Comparison of ENCODE assay signal across 8 cellular contexts in the genomic region with DNA sequence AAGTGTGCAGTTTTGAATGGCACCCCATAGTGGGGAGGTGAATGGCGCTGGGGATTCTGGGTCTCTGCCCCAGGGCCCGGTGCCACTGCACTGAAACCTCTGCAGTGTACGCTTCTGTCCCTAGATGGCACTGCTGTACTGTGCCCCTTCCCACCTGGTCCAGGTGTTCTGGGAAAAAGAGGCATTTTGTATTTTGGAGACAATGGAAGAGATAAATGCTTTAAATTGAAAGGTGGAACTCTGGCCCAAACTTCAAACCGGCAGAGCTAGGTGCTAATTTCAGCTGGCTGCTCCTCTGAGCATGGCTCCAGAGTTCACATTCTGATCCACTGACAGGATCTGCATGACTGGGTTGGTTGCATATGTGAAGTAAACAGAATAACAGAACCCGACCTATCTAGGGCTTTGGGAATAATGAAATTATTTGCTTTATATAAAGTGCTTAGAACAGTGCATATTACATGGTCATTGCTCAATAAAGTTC. TPM values are rescaled to one million over a fixed set of nuclear protein-coding genes. Genes with fewer than 3 reads are reported as not detected.
DNase-seq lines count a peak whose midpoint lies in the region; ATAC-seq, FAIRE-seq and TF ChIP-seq lines count a peak whose summit lies in the region.

No MANE protein-coding gene starts in this region.

- WGBS in spleen, 5 donors = 33 to 36% (median 34%) methylated on average over 5 of the region's 5 CpGs

- H3K9me3 ChIP-seq in T-helper 17 cell (ENCODE audit: control insufficient read depth, low read length, poor library complexity, severe bottlenecking) = no peaks in the 10 kb centered on the region
- no peaks in the 10 kb centered on the region for H3K9me3 ChIP-seq in spleen
- H3K9me3 ChIP-seq in effector memory CD4-positive, alpha-beta T cell (ENCODE audit: control insufficient read depth, low read length) = no peaks in the 10 kb centered on the region

- intact Hi-C loops in spleen (cut with DNase I; ENCODE audit: low total_unique reads) = no loop called here

- no peaks in the 10 kb centered on the region for H3K36me3 ChIP-seq in spleen
- H3K36me3 ChIP-seq in effector memory CD4-positive, alpha-beta T cell (ENCODE audit: control insufficient read depth, insufficient read depth, low read length) = no peaks in the 10 kb centered on the region

- H3K4me3 Mint-ChIP-seq in T-helper 17 cell = no peak overlapping the region

- no peak for TF ChIP-seq POLR2A in spleen (IDR thresholded peaks at IDR 0.05)
- no peak for TF ChIP-seq POLR2A in H54 (IDR thresholded peaks at IDR 0.05; ENCODE audit: low read depth, low read length)

- peaks cover 43% of the 10 kb centered on the region for H3K27me3 Mint-ChIP-seq in T-helper 17 cell

- H3K27me3 ChIP-seq in spleen (replicated peaks in 1 of 7) = peaks cover 0 to 10% (median 0%) of the 10 kb centered on the region in 7 donors
- H3K27me3 ChIP-seq in effector memory CD4-positive, alpha-beta T cell (replicated peaks; ENCODE audit: control insufficient read depth, insufficient read depth, low read length, poor library complexity, severe bottlenecking) = no peaks in the 10 kb centered on the region

- DNase-seq in DMS79 treated with DMSO at 0.1 percent for 48 hours (lab: John Stamatoyannopoulos, UW) = peak; percentile 51
- DNase-seq in T-helper 17 cell = peak in 1 of 3 donors; percentile 39
- DNase-seq in epithelial cell of esophagus (ENCODE audit: low read depth) = peak; percentile 62
- DNase-seq in spleen = peak; percentile 64
- no peak for DNase-seq in DMS114 treated with DMSO at 0.1 percent for 48 hours (lab: John Stamatoyannopoulos, UW; ENCODE audit: unreplicated experiment)
- DNase-seq in H54 (ENCODE audit: insufficient read length, low spot score) = no peak
- DNase-seq in effector memory CD4-positive, alpha-beta T cell = no peak

- TF ChIP-seq EP300 in Ishikawa (IDR thresholded peaks at IDR 0.05; ENCODE audit: borderline replicate concordance) = no peak

- no peak overlapping the region for H3K27ac Mint-ChIP-seq in T-helper 17 cell

- peak; percentile 96 for ATAC-seq in T-helper 17 cell

- H3K27ac ChIP-seq in spleen = no peak overlapping the region
- H3K27ac ChIP-seq in effector memory CD4-positive, alpha-beta T cell (ENCODE audit: insufficient read depth, low read length, poor library complexity, severe bottlenecking) = no peak overlapping the region

- TF ChIP-seq RAD21 in Ishikawa (IDR thresholded peaks at IDR 0.05; ENCODE audit: low read depth) = peak; percentile 99

- no peaks in the 10 kb centered on the region for H3K4me1 ChIP-seq in spleen
- H3K4me1 ChIP-seq in effector memory CD4-positive, alpha-beta T cell (ENCODE audit: control insufficient read depth, insufficient read depth, low read length, poor library complexity, severe bottlenecking) = no peaks in the 10 kb centered on the region

- TF ChIP-seq CTCF in epithelial cell of esophagus (IDR thresholded peaks at IDR 0.05; ENCODE audit: insufficient read depth, low read depth, low read length, missing control alignments) = peak; percentile 99
- TF ChIP-seq CTCF in spleen (IDR thresholded peaks at IDR 0.05 in 8 of 11, conservative IDR thresholded peaks at IDR 0.05 in 3 of 11) = peak in 8 of 11 experiments; percentile 18 to 61 (median 50)

- H3K4me1 Mint-ChIP-seq in T-helper 17 cell = peaks cover 2% of the 10 kb centered on the region

- H3K36me3 Mint-ChIP-seq in T-helper 17 cell (ENCODE audit: low read depth) = peaks cover 3% of the 10 kb centered on the region

- FAIRE-seq in H54 (lab: Jason Lieb, UNC) = no peak

- H3K4me3 ChIP-seq in epithelial cell of esophagus (ENCODE audit: low read length) = no peak overlapping the region
- no peak overlapping the region for H3K4me3 ChIP-seq in spleen
- H3K4me3 ChIP-seq in effector memory CD4-positive, alpha-beta T cell (ENCODE audit: insufficient read depth, low read depth, low read length, poor library complexity, severe bottlenecking) = no peak overlapping the region

TF ChIP-seq in Ishikawa, 13 proteins besides CTCF, POLR2A, EP300 and RAD21:
- TF ChIP-seq, protein P1, sequence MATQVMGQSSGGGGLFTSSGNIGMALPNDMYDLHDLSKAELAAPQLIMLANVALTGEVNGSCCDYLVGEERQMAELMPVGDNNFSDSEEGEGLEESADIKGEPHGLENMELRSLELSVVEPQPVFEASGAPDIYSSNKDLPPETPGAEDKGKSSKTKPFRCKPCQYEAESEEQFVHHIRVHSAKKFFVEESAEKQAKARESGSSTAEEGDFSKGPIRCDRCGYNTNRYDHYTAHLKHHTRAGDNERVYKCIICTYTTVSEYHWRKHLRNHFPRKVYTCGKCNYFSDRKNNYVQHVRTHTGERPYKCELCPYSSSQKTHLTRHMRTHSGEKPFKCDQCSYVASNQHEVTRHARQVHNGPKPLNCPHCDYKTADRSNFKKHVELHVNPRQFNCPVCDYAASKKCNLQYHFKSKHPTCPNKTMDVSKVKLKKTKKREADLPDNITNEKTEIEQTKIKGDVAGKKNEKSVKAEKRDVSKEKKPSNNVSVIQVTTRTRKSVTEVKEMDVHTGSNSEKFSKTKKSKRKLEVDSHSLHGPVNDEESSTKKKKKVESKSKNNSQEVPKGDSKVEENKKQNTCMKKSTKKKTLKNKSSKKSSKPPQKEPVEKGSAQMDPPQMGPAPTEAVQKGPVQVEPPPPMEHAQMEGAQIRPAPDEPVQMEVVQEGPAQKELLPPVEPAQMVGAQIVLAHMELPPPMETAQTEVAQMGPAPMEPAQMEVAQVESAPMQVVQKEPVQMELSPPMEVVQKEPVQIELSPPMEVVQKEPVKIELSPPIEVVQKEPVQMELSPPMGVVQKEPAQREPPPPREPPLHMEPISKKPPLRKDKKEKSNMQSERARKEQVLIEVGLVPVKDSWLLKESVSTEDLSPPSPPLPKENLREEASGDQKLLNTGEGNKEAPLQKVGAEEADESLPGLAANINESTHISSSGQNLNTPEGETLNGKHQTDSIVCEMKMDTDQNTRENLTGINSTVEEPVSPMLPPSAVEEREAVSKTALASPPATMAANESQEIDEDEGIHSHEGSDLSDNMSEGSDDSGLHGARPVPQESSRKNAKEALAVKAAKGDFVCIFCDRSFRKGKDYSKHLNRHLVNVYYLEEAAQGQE (IDR thresholded peaks at IDR 0.05; ENCODE audit: low read depth) = no peak
- TF ChIP-seq TEAD4 (IDR thresholded peaks at IDR 0.05) (peak; percentile 42; the same call in 1 of the 2 replicates), EGR1 (IDR thresholded peaks at IDR 0.05) (no peak), TCF12 (IDR thresholded peaks at IDR 0.05; ENCODE audit: low read depth) (peak; percentile 65), TAF1 (IDR thresholded peaks at IDR 0.05; ENCODE audit: low read depth) (0 out of 2 replicates have a peak, but pooled peaks have one; percentile 40), NFIC (IDR thresholded peaks at IDR 0.05) (peak; percentile 26; the same call in 1 of the 2 replicates), CREB1 (IDR thresholded peaks at IDR 0.05; ENCODE audit: low read depth) (no peak), FOXM1 (IDR thresholded peaks at IDR 0.05; ENCODE audit: borderline replicate concordance, low read depth) (no peak), CEBPB (IDR thresholded peaks at IDR 0.05) (no peak), ZBTB7A (IDR thresholded peaks at IDR 0.05; ENCODE audit: low read depth) (peak; percentile 66; the same call in 1 of the 2 replicates), YY1 (IDR thresholded peaks at IDR 0.05; ENCODE audit: low read depth) (peak; percentile 46; the same call in 1 of the 2 replicates)
- TF ChIP-seq, protein P2, sequence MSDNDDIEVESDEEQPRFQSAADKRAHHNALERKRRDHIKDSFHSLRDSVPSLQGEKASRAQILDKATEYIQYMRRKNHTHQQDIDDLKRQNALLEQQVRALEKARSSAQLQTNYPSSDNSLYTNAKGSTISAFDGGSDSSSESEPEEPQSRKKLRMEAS (IDR thresholded peaks at IDR 0.05) = 0 out of 2 replicates have a peak, but pooled peaks have one; percentile 31
- TF ChIP-seq, protein P3, sequence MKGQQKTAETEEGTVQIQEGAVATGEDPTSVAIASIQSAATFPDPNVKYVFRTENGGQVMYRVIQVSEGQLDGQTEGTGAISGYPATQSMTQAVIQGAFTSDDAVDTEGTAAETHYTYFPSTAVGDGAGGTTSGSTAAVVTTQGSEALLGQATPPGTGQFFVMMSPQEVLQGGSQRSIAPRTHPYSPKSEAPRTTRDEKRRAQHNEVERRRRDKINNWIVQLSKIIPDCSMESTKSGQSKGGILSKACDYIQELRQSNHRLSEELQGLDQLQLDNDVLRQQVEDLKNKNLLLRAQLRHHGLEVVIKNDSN (IDR thresholded peaks at IDR 0.05) = no peak; the same call in 1 of the 2 replicates

RNA-seq across cellular contexts. Expression of a gene that starts 52.2 kb away (rescaled TPM):
- total RNA-seq in T-helper 17 cell = not detected
- under 1 TPM in 2 of 7 donors, not detected in 5; 0.17 to 0.37 TPM for total RNA-seq in spleen
- under 1 TPM in 1 of 3 donors, not detected in 2; 0.03 TPM for polyA plus RNA-seq in spleen

Comparison
In these comparisons a context has a peak if more than half of its experiments do, and no peak if none do; other contexts are left out.
1. DNase-seq: peak in DMS79 treated with DMSO at 0.1 percent for 48 hours (single experiment), epithelial cell of esophagus (single experiment) and spleen (single experiment); none in DMS114 treated with DMSO at 0.1 percent for 48 hours (single experiment), H54 (single experiment) and effector memory CD4-positive, alpha-beta T cell (0 of 3).